ENCODE assay signal across 20 cellular contexts in genomic region chr14:64442300-64442988, GRCh38. TPM values are rescaled to one million over a fixed set of nuclear protein-coding genes. Genes with fewer than 3 reads are reported as not detected.
DNase-seq lines count a peak whose midpoint lies in the region; ATAC-seq and TF ChIP-seq lines count a peak whose summit lies in the region.
"Had no signal": no experiment of that assay in that cellular context is flagged by ENCODE, and none has a peak within 500 bp of the region (broad histone marks: within the 10 kb centered on the region; RNA-seq: fewer than 3 reads in every experiment).

No MANE protein-coding gene starts in this region.

- peaks cover 28% of the 10 kb centered on the region for H3F3A ChIP-seq in SK-N-SH (replicated peaks; ENCODE audit: insufficient read depth)

- H3K4me2 ChIP-seq in SK-N-SH: no peak overlapping the region

- H3K4me1 Mint-ChIP-seq in osteocyte (ENCODE audit: unreplicated experiment): peaks cover 69% of the 10 kb centered on the region

- no peaks in the 10 kb centered on the region for H3K27me3 ChIP-seq in SK-N-SH (ENCODE audit: insufficient read depth)

- peak overlapping the region in 1 of 2 experiments; percentile 29; a peak in 1 of 4 replicates for H3K27ac ChIP-seq in SK-N-SH (ENCODE audit: low read depth in 2 of 2, low read length in 1 of 2)
- H3K27ac ChIP-seq: prostate gland had no signal

- no peak overlapping the region for H2AFZ ChIP-seq in SK-N-SH (ENCODE audit: low read depth)

- TF ChIP-seq CTCF in SK-N-SH (IDR thresholded peaks at IDR 0.05) (no peak), osteocyte (IDR thresholded peaks at IDR 0.05) (no peak), foreskin fibroblast (IDR thresholded peaks at IDR 0.05; ENCODE audit: low read depth, low read length) (no peak)

- DNase-seq in SK-N-SH (peak; percentile 28), left cardiac atrium (peak; percentile 56), osteocyte (ENCODE audit: extremely low spot score, unreplicated experiment) (no peak), NCI-H2171 treated with DMSO at 0.1 percent for 48 hours (lab: John Stamatoyannopoulos, UW) (no peak), foreskin fibroblast (no peak)
- DNase-seq in stimulated activated CD4-positive, alpha-beta T cell treated with anti-CD3 and anti-CD28 coated beads, Interleukin-1b, Interleukin-23, amount 100 ng/mL, for 48 hours: no peak
- DNase-seq in stimulated activated CD4-positive, alpha-beta T cell treated with anti-CD3 and anti-CD28 coated beads, Interleukin-15, amount 100 ng/mL, for 24 hours: no peak
- DNase-seq: activated CD8-positive, alpha-beta T cell treated with anti-CD3 and anti-CD28 coated beads for 36 hours; activated T-cell treated with anti-CD3 and anti-CD28 coated beads, Interleukin-2, amount 50 U/mL, for 24 hours; kidney; midbrain; NCI-H2029; NCI-H510A treated with DMSO at 0.1 percent for 48 hours; T-cell; trophoblast cell had no signal

- no peaks in the 10 kb centered on the region for H3K9me2 ChIP-seq in SK-N-SH

- no peak overlapping the region for H3K4me3 Mint-ChIP-seq in osteocyte (ENCODE audit: unreplicated experiment)
- H3K4me3 Mint-ChIP-seq: activated CD8-positive, alpha-beta T cell treated with anti-CD3 and anti-CD28 coated beads for 36 hours; activated naive CD4-positive, alpha-beta T cell treated with anti-CD3 and anti-CD28 coated beads, Interleukin-2, amount 50 U/mL, for 24 hours; activated T-cell treated with anti-CD3 and anti-CD28 coated beads, Interleukin-2, amount 50 U/mL, for 24 hours; B cell; neural crest cell; T-cell had no signal

- CTCF ChIA-PET in SK-N-SH (lab: Yijun Ruan, JAX): interaction anchor here (2.0 kb wide), 1 partner anchor 12 kb away, joined by 16 read pairs; no protein-coding TSS in a partner anchor

- no peaks in the 10 kb centered on the region for H3K9me3 Mint-ChIP-seq in osteocyte (ENCODE audit: unreplicated experiment)
- H3K9me3 Mint-ChIP-seq: activated CD8-positive, alpha-beta T cell treated with anti-CD3 and anti-CD28 coated beads for 36 hours; activated naive CD4-positive, alpha-beta T cell treated with anti-CD3 and anti-CD28 coated beads, Interleukin-2, amount 50 U/mL, for 24 hours; activated T-cell treated with anti-CD3 and anti-CD28 coated beads, Interleukin-2, amount 50 U/mL, for 24 hours; neural crest cell; T-cell had no signal

- H3K27ac Mint-ChIP-seq in osteocyte (ENCODE audit: unreplicated experiment): peak overlapping the region; percentile 14
- H3K27ac Mint-ChIP-seq: activated naive CD4-positive, alpha-beta T cell treated with anti-CD3 and anti-CD28 coated beads, Interleukin-2, amount 50 U/mL, for 24 hours; activated T-cell treated with anti-CD3 and anti-CD28 coated beads, Interleukin-2, amount 50 U/mL, for 24 hours; T-cell had no signal

- no peaks in the 10 kb centered on the region for H4K20me1 ChIP-seq in SK-N-SH (ENCODE audit: insufficient read depth)

- peaks cover 8 to 21% of the 10 kb centered on the region in 2 experiments for H3K36me3 ChIP-seq in SK-N-SH (replicated peaks in 1 of 2; ENCODE audit: control insufficient read depth in 1 of 2, insufficient read depth in 2 of 2, low read length in 1 of 2)
- H3K36me3 ChIP-seq: prostate gland had no signal

- intact Hi-C loops in left cardiac atrium (cut with DNase I): no loop called here

- no peak for TF ChIP-seq EP300 in SK-N-SH (IDR thresholded peaks at IDR 0.05; ENCODE audit: borderline replicate concordance in 1 of 2, low read depth in 1 of 2, low read length in 1 of 2)

- no peak overlapping the region for H3K9ac ChIP-seq in SK-N-SH

- WGBS in SK-N-SH (ENCODE audit: low lambda C conversion rate): 83% methylated on average over 17 of the region's 17 CpGs

- H3K9me3 ChIP-seq in SK-N-SH: no peaks in the 10 kb centered on the region
- H3K9me3 ChIP-seq: prostate gland had no signal

- H3K4me3 ChIP-seq in SK-N-SH (ENCODE audit: low read depth in 2 of 2, low read length in 1 of 2): no peak overlapping the region
- no peak overlapping the region for H3K4me3 ChIP-seq in foreskin fibroblast (ENCODE audit: low read depth in 1 of 2, low read length in 2 of 2)
- H3K4me3 ChIP-seq: prostate gland had no signal

- H3K4me1 ChIP-seq in SK-N-SH (ENCODE audit: control insufficient read depth in 1 of 2, insufficient read depth in 2 of 2, low read depth in 1 of 2, low read length in 1 of 2): peaks cover 24% of the 10 kb centered on the region in 2 experiments
- H3K4me1 ChIP-seq: prostate gland had no signal

- no peaks in the 10 kb centered on the region for H3K27me3 Mint-ChIP-seq in osteocyte (ENCODE audit: unreplicated experiment)
- H3K27me3 Mint-ChIP-seq: activated CD8-positive, alpha-beta T cell treated with anti-CD3 and anti-CD28 coated beads for 36 hours; activated naive CD4-positive, alpha-beta T cell treated with anti-CD3 and anti-CD28 coated beads, Interleukin-2, amount 50 U/mL, for 24 hours; activated T-cell treated with anti-CD3 and anti-CD28 coated beads, Interleukin-2, amount 50 U/mL, for 24 hours; B cell; T-cell had no signal

- POLR2A ChIA-PET in SK-N-SH (lab: Yijun Ruan, JAX): no interaction called here

- ATAC-seq in SK-N-SH treated with all-trans-retinoic acid at 6 μM for 48 hours (no peak), left cardiac atrium (peak; percentile 79 to 84)
- ATAC-seq: activated CD8-positive, alpha-beta T cell treated with anti-CD3 and anti-CD28 coated beads for 36 hours; T-cell had no signal

- peaks cover 19% of the 10 kb centered on the region for H3K36me3 Mint-ChIP-seq in osteocyte (ENCODE audit: unreplicated experiment)

- no peaks in the 10 kb centered on the region for H3K79me2 ChIP-seq in SK-N-SH (ENCODE audit: insufficient read depth)

- TF ChIP-seq RAD21 in SK-N-SH (IDR thresholded peaks at IDR 0.05; ENCODE audit: low read length): no peak

TF ChIP-seq in SK-N-SH, 30 proteins besides CTCF, POLR2A, EP300 and RAD21:
- no peak for TF ChIP-seq NFIC (IDR thresholded peaks at IDR 0.05; ENCODE audit: borderline replicate concordance)

TF ChIP-seq in SK-N-SH treated with all-trans-retinoic acid at 6 μM for 48 hours, 23 proteins besides CTCF, POLR2A, EP300 and RAD21 (continues in another document):
- TF ChIP-seq RARB (CRISPR knock-in tag; IDR thresholded peaks at IDR 0.05) (no peak), ISL1 (CRISPR knock-in tag; IDR thresholded peaks at IDR 0.05) (no peak), POU6F1 (CRISPR knock-in tag; IDR thresholded peaks at IDR 0.05; ENCODE audit: borderline replicate concordance, low read depth) (no peak), PPARA (CRISPR knock-in tag; IDR thresholded peaks at IDR 0.05; ENCODE audit: borderline replicate concordance) (no peak), ARNTL (CRISPR knock-in tag; IDR thresholded peaks at IDR 0.05; ENCODE audit: borderline replicate concordance, low read depth) (no peak), GLIS3 (CRISPR knock-in tag; IDR thresholded peaks at IDR 0.05) (no peak), CSDC2 (CRISPR knock-in tag; IDR thresholded peaks at IDR 0.05) (no peak), ZNF565 (CRISPR knock-in tag; conservative IDR thresholded peaks at IDR 0.05; ENCODE audit: low read depth) (no peak), ZNF70 (CRISPR knock-in tag; IDR thresholded peaks at IDR 0.05) (no peak), TCF4 (CRISPR knock-in tag; IDR thresholded peaks at IDR 0.05; ENCODE audit: borderline replicate concordance) (no peak), ZFP30 (CRISPR knock-in tag; IDR thresholded peaks at IDR 0.05) (no peak), ZFP3 (CRISPR knock-in tag; IDR thresholded peaks at IDR 0.05) (no peak), OSR1 (CRISPR knock-in tag; IDR thresholded peaks at IDR 0.05) (no peak), CREB5 (CRISPR knock-in tag; IDR thresholded peaks at IDR 0.05; ENCODE audit: low read depth) (no peak)

RNA-seq across cellular contexts. Expression of gene AKAP5, which starts 22.9 kb away (rescaled TPM):
- polyA plus RNA-seq in SK-N-SH (2012; rRNA removed): 0.28 and 0.36 TPM in 2 replicates
- polyA plus RNA-seq in SK-N-SH (2012; cell fraction: cytosol; rRNA removed): 0.54 and 0.55 TPM in 2 replicates
- 0.18 and 0.31 TPM in 2 replicates for polyA plus RNA-seq in SK-N-SH (2012; cell fraction: nucleus; rRNA removed)
- total RNA-seq in left cardiac atrium: under 1 TPM; 0.26 to 0.27 TPM
- total RNA-seq in osteocyte: 3.4 and 3.6 TPM in 2 replicates

RNA-seq across cellular contexts. Expression of gene MTHFD1, which starts 54.3 kb away (rescaled TPM):
- polyA plus RNA-seq in SK-N-SH (2012; rRNA removed): 26.8 and 31.0 TPM in 2 replicates
- 24.2 and 28.5 TPM in 2 replicates for polyA plus RNA-seq in SK-N-SH (2012; cell fraction: cytosol; rRNA removed)
- polyA plus RNA-seq in SK-N-SH (2012; cell fraction: nucleus; rRNA removed): 30.0 and 47.5 TPM in 2 replicates
- total RNA-seq in left cardiac atrium: 10 to 100 TPM; 58.5 to 59.2 TPM
- total RNA-seq in osteocyte: 77.8 and 79.3 TPM in 2 replicates

Comparison
In these comparisons a context has a peak if more than half of its experiments do, and no peak if none do; other contexts are left out.
1. DNase-seq: peak in SK-N-SH (single experiment) and left cardiac atrium (single experiment); none in osteocyte (single experiment), NCI-H2171 treated with DMSO at 0.1 percent for 48 hours (single experiment), foreskin fibroblast (0 of 2), stimulated activated CD4-positive, alpha-beta T cell treated with anti-CD3 and anti-CD28 coated beads, Interleukin-1b, Interleukin-23, amount 100 ng/mL, for 48 hours (single experiment) and stimulated activated CD4-positive, alpha-beta T cell treated with anti-CD3 and anti-CD28 coated beads, Interleukin-15, amount 100 ng/mL, for 24 hours (single experiment).